Comparison of ENCODE assay signal across 17 cellular contexts in the genomic region with DNA sequence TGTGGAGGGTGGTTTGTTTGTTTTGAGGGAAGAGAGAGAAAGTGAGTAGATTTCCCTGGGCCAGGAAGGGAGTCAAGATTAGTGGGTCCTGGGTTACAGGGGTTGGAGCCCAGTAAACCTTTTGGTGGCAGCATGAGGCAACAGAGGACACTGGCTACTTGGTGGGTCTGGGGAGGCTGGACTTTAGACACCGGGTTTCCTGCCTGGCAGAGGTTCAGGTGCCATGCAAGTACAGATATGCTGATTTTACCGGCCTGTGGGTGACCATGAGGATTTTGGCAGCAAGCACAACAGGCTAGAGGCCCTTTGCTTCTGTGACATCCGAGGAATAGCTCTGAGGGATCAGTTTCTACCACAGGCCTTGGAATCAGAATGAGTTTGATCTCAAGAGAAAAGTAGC. TPM values are rescaled to one million over a fixed set of nuclear protein-coding genes. Genes with fewer than 3 reads are reported as not detected.
A peak's percentile ranks its signal among the peaks of the same experiment; 100 is the strongest.
DNase-seq lines count a peak whose midpoint lies in the region; ATAC-seq, FAIRE-seq and TF ChIP-seq lines count a peak whose summit lies in the region.
"Had no signal": no experiment of that assay in that cellular context is flagged by ENCODE, and none has a peak within 500 bp of the region (broad histone marks: within the 10 kb centered on the region; RNA-seq: fewer than 3 reads in every experiment).

No MANE protein-coding gene starts in this region.

- H3K4me3 ChIP-seq in GM23338 (no peak overlapping the region), right lobe of liver (no peak overlapping the region), stomach (no peak overlapping the region), H7 (ENCODE audit: insufficient read depth, low read depth, low read length) (no peak overlapping the region)
- H3K4me3 ChIP-seq: GM12878, HAP-1 had no signal

- H3K9me2 ChIP-seq in GM23338 (ENCODE audit: insufficient read depth): no peaks in the 10 kb centered on the region

- H3K27me3 ChIP-seq in GM23338 (ENCODE audit: insufficient read depth) (no peaks in the 10 kb centered on the region), right lobe of liver (no peaks in the 10 kb centered on the region), stomach (no peaks in the 10 kb centered on the region), H7 (ENCODE audit: control insufficient read depth, insufficient read depth, low read length) (no peaks in the 10 kb centered on the region)

- no peaks in the 10 kb centered on the region for H3F3A ChIP-seq in GM23338 (replicated peaks; ENCODE audit: low read depth)

- H3K4me2 ChIP-seq in GM23338: no peak overlapping the region

- CTCF ChIA-PET in activated B cell treated with CpG ODN at 0.5 μM for 24 hours (lab: Charles Lee): no interaction called here

- no peaks in the 10 kb centered on the region for H3K79me2 ChIP-seq in GM23338 (replicated peaks; ENCODE audit: insufficient read depth)

- no CpG with 5 or more reads among the region's 3 CpGs for WGBS in right lobe of liver (ENCODE audit: insufficient coverage, low coverage, low lambda C conversion rate, missing lambda C conversion rate)
- WGBS in stomach, 5 donors: 42 to 67% (median 49%) methylated on average over 3 of the region's 3 CpGs

- no peak for TF ChIP-seq POLR2A in right lobe of liver (IDR thresholded peaks at IDR 0.05)
- TF ChIP-seq POLR2A in stomach (IDR thresholded peaks at IDR 0.05): no peak
- no peak for TF ChIP-seq POLR2A in H54 (IDR thresholded peaks at IDR 0.05; ENCODE audit: low read depth, low read length)

- ATAC-seq in GM23338: no peak
- no peak for ATAC-seq in activated B cell treated with CpG ODN at 0.5 μM for 24 hours (ENCODE audit: low read depth)
- peak; percentile 78 to 84 (median 82) for ATAC-seq in right lobe of liver
- ATAC-seq: GM12878 had no signal

- H3K4me1 ChIP-seq in GM23338 (ENCODE audit: insufficient read depth) (no peaks in the 10 kb centered on the region), right lobe of liver (no peaks in the 10 kb centered on the region), stomach (peaks cover 0 to 12% (median 0%) of the 10 kb centered on the region in 4 donors)
- H3K4me1 ChIP-seq: HAP-1 had no signal

- no peaks in the 10 kb centered on the region for H3K36me3 Mint-ChIP-seq in GM23338 (ENCODE audit: low read depth)
- H3K36me3 Mint-ChIP-seq in activated B cell treated with CpG ODN at 0.5 μM for 24 hours (ENCODE audit: low read depth): no peaks in the 10 kb centered on the region

- H3K27ac ChIP-seq in GM23338 (ENCODE audit: low read depth) (no peak overlapping the region), right lobe of liver (no peak overlapping the region), stomach (no peak overlapping the region)

- no peak for FAIRE-seq in H54 (lab: Jason Lieb, UNC)
- FAIRE-seq: A204.1, GM12878, GM18507 had no signal

- no peak overlapping the region for H3K4me3 Mint-ChIP-seq in GM23338
- H3K4me3 Mint-ChIP-seq in activated B cell treated with CpG ODN at 0.5 μM for 24 hours: no peak overlapping the region
- H3K4me3 Mint-ChIP-seq: B cell; CD4-positive, alpha-beta T cell had no signal

- H2AFZ ChIP-seq in GM23338: no peak overlapping the region

- H3K27ac Mint-ChIP-seq in GM23338 (peak overlapping the region; percentile 22; the same call in 1 of the 2 replicates), activated B cell treated with CpG ODN at 0.5 μM for 24 hours (peak overlapping the region; percentile 19)
- H3K27ac Mint-ChIP-seq: CD4-positive, alpha-beta T cell had no signal

- H3K9me3 Mint-ChIP-seq in GM23338 (no peaks in the 10 kb centered on the region), activated B cell treated with CpG ODN at 0.5 μM for 24 hours (no peaks in the 10 kb centered on the region)
- H3K9me3 Mint-ChIP-seq: CD4-positive, alpha-beta T cell had no signal

- DNase-seq in GM23338 (ENCODE audit: low spot score) (no peak), activated B cell treated with CpG ODN at 0.5 μM for 24 hours (no peak), right lobe of liver (peak; percentile 59 to 77 (median 62)), stomach (peak; percentile 40), NK-92 (lab: John Stamatoyannopoulos, UW; ENCODE audit: unreplicated experiment) (no peak), H54 (ENCODE audit: insufficient read length, low spot score) (no peak), H7 (no peak)
- DNase-seq: C1 segment of cervical spinal cord; Calu3; CD4-positive, alpha-beta T cell; DMS 273 treated with DMSO at 0.1 percent for 48 hours had no signal

- H3K27me3 Mint-ChIP-seq in GM23338 (ENCODE audit: insufficient read depth, low read depth, poor library complexity) (no peaks in the 10 kb centered on the region), activated B cell treated with CpG ODN at 0.5 μM for 24 hours (no peaks in the 10 kb centered on the region)
- H3K27me3 Mint-ChIP-seq: B cell had no signal

- H3K9me3 ChIP-seq in right lobe of liver (no peaks in the 10 kb centered on the region), stomach (no peaks in the 10 kb centered on the region)
- H3K9me3 ChIP-seq: HAP-1 had no signal

- TF ChIP-seq EP300 in stomach (IDR thresholded peaks at IDR 0.05): no peak

- no peaks in the 10 kb centered on the region; the same call in 1 of the 2 replicates for H4K20me1 ChIP-seq in GM23338 (replicated peaks; ENCODE audit: insufficient read depth)

- POLR2A ChIA-PET in activated B cell treated with CpG ODN at 0.5 μM for 24 hours (lab: Charles Lee): no interaction called here

- no peaks in the 10 kb centered on the region for H3K36me3 ChIP-seq in GM23338 (ENCODE audit: insufficient read depth)
- no peaks in the 10 kb centered on the region for H3K36me3 ChIP-seq in right lobe of liver
- H3K36me3 ChIP-seq in stomach: no peaks in the 10 kb centered on the region
- H3K36me3 ChIP-seq in H7 (replicated peaks; ENCODE audit: control insufficient read depth, insufficient read depth, low read length): no peaks in the 10 kb centered on the region
- H3K36me3 ChIP-seq: HAP-1 had no signal

- TF ChIP-seq CTCF in GM23338 (conservative IDR thresholded peaks at IDR 0.05; ENCODE audit: low read depth in 2 of 2): no peak
- TF ChIP-seq CTCF in activated B cell treated with CpG ODN at 0.5 μM for 24 hours (IDR thresholded peaks at IDR 0.05): no peak
- TF ChIP-seq CTCF in right lobe of liver (IDR thresholded peaks at IDR 0.05): no peak
- no peak for TF ChIP-seq CTCF in stomach (IDR thresholded peaks at IDR 0.05)

- H3K4me1 Mint-ChIP-seq in GM23338 (peaks cover 5% of the 10 kb centered on the region; the same call in 2 of the 3 replicates), activated B cell treated with CpG ODN at 0.5 μM for 24 hours (peaks cover 53% of the 10 kb centered on the region)

- intact Hi-C loops in activated B cell treated with CpG ODN at 0.5 μM for 24 hours (cut with micrococcal nuclease): no loop called here
- intact Hi-C loops in right lobe of liver (cut with DNase I): no loop called here
- intact Hi-C loops in stomach (cut with DNase I; ENCODE audit: low total_unique reads): no loop called here

TF ChIP-seq in GM23338, 12 proteins besides CTCF, POLR2A, EP300 and RAD21 (continues in another document):
- no peak for TF ChIP-seq JUNB (IDR thresholded peaks at IDR 0.05; ENCODE audit: unreplicated experiment)

RNA-seq across cellular contexts. Expression of gene MAST4, which starts 18.9 kb away (rescaled TPM):
- 2.7 and 8.5 TPM in 2 replicates for total RNA-seq in GM23338 (2014; rRNA removed; shearing (Covaris generic))
- polyA plus RNA-seq in GM23338 (2016; fragmentation: Nextera tagmentation; extraction: Ambion mirVana) (2.2 and 3.6 TPM in 2 replicates), stomach (10 to 100 TPM in 1 of 3 donors, 1 to 10 TPM in 2; 1.5 to 11.7 (median 5.2) TPM)
- total RNA-seq in activated B cell treated with CpG ODN at 0.5 μM for 24 hours (10.3 and 17.2 TPM in 2 replicates), right lobe of liver (10 to 100 TPM in 5 of 6 experiments, 1 to 10 TPM in 1; 9.4 to 23.5 (median 13.9) TPM), stomach (10 to 100 TPM; 30.9 to 52.5 (median 33.5) TPM)
- 1.6 and 3.0 TPM in 2 replicates for total RNA-seq in H7 (2014; rRNA removed; shearing (Covaris generic))
- total RNA-seq: G401 had no signal

Comparison
In these comparisons a context has a peak if more than half of its experiments do, and no peak if none do; other contexts are left out.
1. ATAC-seq: peak in right lobe of liver (4 of 4); none in GM23338 (single experiment) and activated B cell treated with CpG ODN at 0.5 μM for 24 hours (single experiment).
2. DNase-seq: peak in right lobe of liver (3 of 3) and stomach (single experiment); none in GM23338 (single experiment), activated B cell treated with CpG ODN at 0.5 μM for 24 hours (single experiment), NK-92 (single experiment), H54 (single experiment) and H7 (single experiment).